Comparison of ENCODE assay signal across 1 cellular context in the genomic region with DNA sequence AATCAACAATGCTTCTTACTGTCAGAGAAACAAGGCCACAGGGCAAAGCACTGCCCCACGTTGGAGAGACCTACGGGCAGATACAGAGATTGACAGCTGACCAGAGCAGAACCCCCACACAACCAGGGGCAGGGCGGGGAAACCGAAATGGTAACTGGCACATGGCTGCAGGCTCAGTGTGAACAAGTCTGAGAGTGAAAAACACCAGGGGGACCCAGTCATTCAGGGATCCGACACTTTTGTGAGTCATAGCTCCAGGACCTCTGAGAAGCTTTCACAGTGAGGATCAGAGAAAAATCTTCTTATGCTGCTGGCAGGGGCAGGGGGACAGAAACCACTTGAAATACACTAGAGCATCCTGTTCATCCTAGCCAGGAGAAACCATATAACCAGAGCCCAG.
TF ChIP-seq lines count a peak whose summit lies in the region.

No MANE protein-coding gene starts in this region.

TF ChIP-seq in GM12878, 131 proteins besides CTCF, POLR2A, EP300 and RAD21 (continued from another document):
- TF ChIP-seq ZNF384 (IDR thresholded peaks at IDR 0.05; ENCODE audit: borderline replicate concordance, low read depth, low read length) (no peak), IRF4 (IDR thresholded peaks at IDR 0.05; ENCODE audit: low read depth, low read length) (no peak), MEF2A (IDR thresholded peaks at IDR 0.05; ENCODE audit: insufficient read depth, low read depth, low read length) (no peak), CUX1 (IDR thresholded peaks at IDR 0.05; ENCODE audit: insufficient replicate concordance, low read depth, low read length) (no peak), CREM (IDR thresholded peaks at IDR 0.05; ENCODE audit: low read depth) (no peak), PAX8 (IDR thresholded peaks at IDR 0.05) (no peak), HDGF (IDR thresholded peaks at IDR 0.05) (no peak), PML (IDR thresholded peaks at IDR 0.05; ENCODE audit: low read length) (no peak), BCL11A (IDR thresholded peaks at IDR 0.05; ENCODE audit: low read depth, low read length) (no peak), SPI1 (IDR thresholded peaks at IDR 0.05; ENCODE audit: borderline replicate concordance, insufficient read depth, low read depth, low read length) (no peak)
- TF ChIP-seq, protein P1, sequence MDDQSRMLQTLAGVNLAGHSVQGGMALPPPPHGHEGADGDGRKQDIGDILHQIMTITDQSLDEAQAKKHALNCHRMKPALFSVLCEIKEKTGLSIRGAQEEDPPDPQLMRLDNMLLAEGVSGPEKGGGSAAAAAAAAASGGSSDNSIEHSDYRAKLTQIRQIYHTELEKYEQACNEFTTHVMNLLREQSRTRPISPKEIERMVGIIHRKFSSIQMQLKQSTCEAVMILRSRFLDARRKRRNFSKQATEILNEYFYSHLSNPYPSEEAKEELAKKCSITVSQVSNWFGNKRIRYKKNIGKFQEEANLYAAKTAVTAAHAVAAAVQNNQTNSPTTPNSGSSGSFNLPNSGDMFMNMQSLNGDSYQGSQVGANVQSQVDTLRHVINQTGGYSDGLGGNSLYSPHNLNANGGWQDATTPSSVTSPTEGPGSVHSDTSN (IDR thresholded peaks at IDR 0.05; ENCODE audit: insufficient replicate concordance, low read depth, low read length), result no peak
